Comparison of ENCODE assay signal across 11 cellular contexts in genomic region chr1:26121854-26122773, GRCh38. TPM values are rescaled to one million over a fixed set of nuclear protein-coding genes. Genes with fewer than 3 reads are reported as not detected.
DNase-seq lines count a peak whose midpoint lies in the region; ATAC-seq and TF ChIP-seq lines count a peak whose summit lies in the region.
"Had no signal": no experiment of that assay in that cellular context is flagged by ENCODE, and none has a peak within 500 bp of the region (broad histone marks: within the 10 kb centered on the region; RNA-seq: fewer than 3 reads in every experiment).

No MANE protein-coding gene starts in this region.

- H4K20me1 ChIP-seq in Loucy (ENCODE audit: insufficient read depth, low read length, poor library complexity, severe bottlenecking) = no peaks in the 10 kb centered on the region

- peaks cover 23% of the 10 kb centered on the region; the same call in 1 of the 2 replicates for H3K36me3 ChIP-seq in Loucy (ENCODE audit: insufficient read depth, low read length)
- no peaks in the 10 kb centered on the region for H3K36me3 ChIP-seq in endocrine pancreas (ENCODE audit: control insufficient read depth, insufficient read depth, low read length)
- no peaks in the 10 kb centered on the region for H3K36me3 ChIP-seq in prostate gland
- H3K36me3 ChIP-seq in gastroesophageal sphincter = peaks cover 0 to 47% of the 10 kb centered on the region in 2 donors

- peak overlapping the region; percentile 24 for H3K4me2 ChIP-seq in Loucy (ENCODE audit: low read depth, low read length, poor library complexity, severe bottlenecking)

- intact Hi-C loops in prostate gland (cut with DNase I) = no loop called here

- H3K4me3 ChIP-seq in Loucy (ENCODE audit: low read length, poor library complexity, severe bottlenecking) = no peak overlapping the region
- peak overlapping the region; percentile 2 for H3K4me3 ChIP-seq in endocrine pancreas (ENCODE audit: control insufficient read depth, insufficient read depth, low read length)
- H3K4me3 ChIP-seq in prostate gland = no peak overlapping the region
- H3K4me3 ChIP-seq in gastroesophageal sphincter = no peak overlapping the region
- H3K4me3 ChIP-seq: testis had no signal

- no peak for TF ChIP-seq EP300 in gastroesophageal sphincter (IDR thresholded peaks at IDR 0.05)

- no peaks in the 10 kb centered on the region for H3K9me2 ChIP-seq in Loucy (replicated peaks; ENCODE audit: low read depth, low read length)

- H3K9me3 ChIP-seq in Loucy (ENCODE audit: insufficient read depth, low read depth, low read length) (no peaks in the 10 kb centered on the region), endocrine pancreas (ENCODE audit: control insufficient read depth, low read length) (no peaks in the 10 kb centered on the region), prostate gland (no peaks in the 10 kb centered on the region), gastroesophageal sphincter (no peaks in the 10 kb centered on the region)
- H3K9me3 ChIP-seq: testis had no signal

- TF ChIP-seq POLR2A in prostate gland (IDR thresholded peaks at IDR 0.05) (no peak), gastroesophageal sphincter (IDR thresholded peaks at IDR 0.05) (no peak)

- H3K9ac ChIP-seq in Loucy (ENCODE audit: low read depth, low read length, poor library complexity, severe bottlenecking) (peak overlapping the region; percentile 10), endocrine pancreas (ENCODE audit: control insufficient read depth, insufficient read depth, low read length) (no peak overlapping the region)

- DNase-seq in DMS79 treated with DMSO at 0.1 percent for 48 hours (lab: John Stamatoyannopoulos, UW) = peak; percentile 58
- DNase-seq in prostate gland (ENCODE audit: low spot score) = no peak
- no peak for DNase-seq in DMS 273 (lab: John Stamatoyannopoulos, UW; ENCODE audit: unreplicated experiment)
- no peak for DNase-seq in iPS-NIHi11 (ENCODE audit: low spot score)
- DNase-seq: activated CD4-positive, CD25-positive, alpha-beta regulatory T cell treated with anti-CD3 and anti-CD28 coated beads, Interleukin-2, amount 50 U/mL, for 72 hours; NCI-H774; testis had no signal

- H3K27ac ChIP-seq in prostate gland = peak overlapping the region; percentile 4 to 6
- peak overlapping the region in 2 of 4 donors; percentile 18 to 42 for H3K27ac ChIP-seq in gastroesophageal sphincter
- H3K27ac ChIP-seq: testis had no signal

- H3K4me1 ChIP-seq in Loucy (ENCODE audit: insufficient read depth, low read length, poor library complexity, severe bottlenecking) (peaks cover 73% of the 10 kb centered on the region), endocrine pancreas (ENCODE audit: control insufficient read depth, insufficient read depth, low read length) (peaks cover 37% of the 10 kb centered on the region), prostate gland (replicated peaks) (no peaks in the 10 kb centered on the region), gastroesophageal sphincter (peaks cover 0 to 32% (median 0%) of the 10 kb centered on the region in 3 donors)
- H3K4me1 ChIP-seq: testis had no signal

- peaks cover 59% of the 10 kb centered on the region for H3K79me2 ChIP-seq in Loucy (ENCODE audit: insufficient read depth, low read length)

- H3F3A ChIP-seq in Loucy (ENCODE audit: low read depth) = peaks cover 33% of the 10 kb centered on the region

- no peak for ATAC-seq in gastroesophageal sphincter

- no peaks in the 10 kb centered on the region for H3K27me3 ChIP-seq in Loucy (ENCODE audit: insufficient read depth, low read length, poor library complexity, severe bottlenecking)
- no peaks in the 10 kb centered on the region for H3K27me3 ChIP-seq in endocrine pancreas (ENCODE audit: control insufficient read depth, insufficient read depth, low read length)
- no peaks in the 10 kb centered on the region for H3K27me3 ChIP-seq in prostate gland (replicated peaks; ENCODE audit: insufficient read depth)
- no peaks in the 10 kb centered on the region for H3K27me3 ChIP-seq in gastroesophageal sphincter
- H3K27me3 ChIP-seq: testis had no signal

- no peak for TF ChIP-seq CTCF in Loucy (conservative IDR thresholded peaks at IDR 0.05; ENCODE audit: low read length)
- TF ChIP-seq CTCF in prostate gland (IDR thresholded peaks at IDR 0.05) = no peak
- TF ChIP-seq CTCF in gastroesophageal sphincter (IDR thresholded peaks at IDR 0.05) = no peak

- WGBS in prostate gland = 50% methylated on average over 8 of the region's 8 CpGs
- 42 to 69% methylated on average over 7 to 8 of the region's 8 CpGs for WGBS in gastroesophageal sphincter (ENCODE audit: low coverage in 1 of 2), 2 donors

- no peak overlapping the region for H2AFZ ChIP-seq in Loucy (ENCODE audit: low read length)

RNA-seq across cellular contexts. Expression of gene PDIK1L, which starts 10.5 kb away (rescaled TPM):
- total RNA-seq in prostate gland = 10 to 100 TPM; 10.5 TPM
- total RNA-seq in gastroesophageal sphincter = 1 to 10 TPM; 6.2 to 9.3 (median 6.8) TPM

RNA-seq across cellular contexts. Expression of gene FAM110D, which starts 36.8 kb away (rescaled TPM):
- total RNA-seq in prostate gland (1 to 10 TPM; 3.8 to 5.9 TPM), gastroesophageal sphincter (10 to 100 TPM in 1 of 4 donors, 1 to 10 TPM in 3; 3.4 to 12.5 (median 7.7) TPM)

RNA-seq across cellular contexts. Expression of gene C1orf232, which starts 46.6 kb away (rescaled TPM):
- total RNA-seq in prostate gland (not detected), gastroesophageal sphincter (not detected)
- total RNA-seq: mesenteric fat pad, testis had no signal

RNA-seq across cellular contexts. Expression of gene ZNF593, which starts 47.6 kb away (rescaled TPM):
- total RNA-seq in prostate gland (10 to 100 TPM; 44.5 to 50.7 TPM), gastroesophageal sphincter (10 to 100 TPM in 3 of 4 donors, 1 to 10 TPM in 1; 5.0 to 22.8 (median 16.6) TPM)

RNA-seq across cellular contexts. Expression of gene ZNF593OS, which starts 49.5 kb away (rescaled TPM):
- total RNA-seq in prostate gland (not detected), gastroesophageal sphincter (not detected)
- total RNA-seq: mesenteric fat pad had no signal
